ENCODE assay signal across 12 cellular contexts in genomic region chr3:51710631-51711351, GRCh38. TPM values are rescaled to one million over a fixed set of nuclear protein-coding genes. Genes with fewer than 3 reads are reported as not detected.
A peak's percentile ranks its signal among the peaks of the same experiment; 100 is the strongest.
DNase-seq lines count a peak whose midpoint lies in the region; ATAC-seq and TF ChIP-seq lines count a peak whose summit lies in the region.
"Had no signal": no experiment of that assay in that cellular context is flagged by ENCODE, and none has a peak within 500 bp of the region (broad histone marks: within the 10 kb centered on the region; RNA-seq: fewer than 3 reads in every experiment).

No MANE protein-coding gene starts in this region.

- H3K4me3 ChIP-seq in GM12865 (ENCODE audit: low read depth, low read length) (no peak overlapping the region), mesendoderm (ENCODE audit: low read length) (no peak overlapping the region)
- H3K4me3 ChIP-seq: vagina had no signal

- H3K4me2 ChIP-seq in mesendoderm (ENCODE audit: low read length), result no peak overlapping the region

- peaks cover 13% of the 10 kb centered on the region for H3K4me1 Mint-ChIP-seq in activated naive CD8-positive, alpha-beta T cell treated with anti-CD3 and anti-CD28 coated beads, Interleukin-2, amount 10 ng/mL, durations not matched to agents 7 days and 5 days

- no CpG with 5 or more reads among the region's 10 CpGs for WGBS in mesendoderm (ENCODE audit: extremely low coverage, insufficient coverage, low lambda C conversion rate)

- H3K36me3 ChIP-seq in mesendoderm (ENCODE audit: control insufficient read depth, insufficient read depth, low read length), result no peaks in the 10 kb centered on the region
- H3K36me3 ChIP-seq: vagina had no signal

- no peak overlapping the region for H2BK120ac ChIP-seq in mesendoderm (ENCODE audit: low read depth, low read length)

- H3K9me3 Mint-ChIP-seq in activated naive CD8-positive, alpha-beta T cell treated with anti-CD3 and anti-CD28 coated beads, Interleukin-2, amount 10 ng/mL, durations not matched to agents 7 days and 5 days, result no peaks in the 10 kb centered on the region

- no peak overlapping the region for H3K9ac ChIP-seq in mesendoderm (ENCODE audit: low read length)

- no peak overlapping the region for H3K18ac ChIP-seq in mesendoderm (ENCODE audit: low read length)

- no peak for DNase-seq in GM12865 (ENCODE audit: low read depth)
- peak; percentile 36 for DNase-seq in HT-29 (ENCODE audit: low spot score)
- DNase-seq in activated naive CD8-positive, alpha-beta T cell treated with anti-CD3 and anti-CD28 coated beads, Interleukin-2, amount 10 ng/mL, durations not matched to agents 7 days and 5 days, result peak; percentile 26
- peak; percentile 58 for DNase-seq in mesendoderm
- no peak for DNase-seq in SIG-M5 treated with dmso at 0.1 percent for 504 hours (lab: John Stamatoyannopoulos, UW; ENCODE audit: unreplicated experiment)
- DNase-seq: activated gamma-delta T cell; KG1; stimulated activated CD4-positive, alpha-beta T cell treated with anti-CD3 and anti-CD28 coated beads, Interleukin-1b, Interleukin-23, amount 100 ng/mL, for 48 hours had no signal

- POLR2A ChIA-PET in activated naive CD8-positive, alpha-beta T cell treated with anti-CD3 and anti-CD28 coated beads, Interleukin-2, amount 10 ng/mL, durations not matched to agents 7 days and 5 days (lab: Charles Lee), result no interaction called here

- no peak overlapping the region for H3K56ac ChIP-seq in mesendoderm (ENCODE audit: low read length)

- no peak overlapping the region for H4K8ac ChIP-seq in mesendoderm (ENCODE audit: low read depth, low read length)

- no peak overlapping the region for H3K4ac ChIP-seq in mesendoderm (ENCODE audit: low read depth, low read length)

- H4K5ac ChIP-seq in mesendoderm (ENCODE audit: low read length), result no peak overlapping the region

- H2BK5ac ChIP-seq in mesendoderm (ENCODE audit: low read length), result no peak overlapping the region

- no peak overlapping the region for H2AK5ac ChIP-seq in mesendoderm (ENCODE audit: low read length)

- H3K79me2 ChIP-seq in mesendoderm (ENCODE audit: control insufficient read depth, insufficient read depth, low read length), result no peaks in the 10 kb centered on the region

- H3K36me3 Mint-ChIP-seq in activated naive CD8-positive, alpha-beta T cell treated with anti-CD3 and anti-CD28 coated beads, Interleukin-2, amount 10 ng/mL, durations not matched to agents 7 days and 5 days, result peaks cover 4% of the 10 kb centered on the region

- ATAC-seq in activated naive CD8-positive, alpha-beta T cell treated with anti-CD3 and anti-CD28 coated beads, Interleukin-2, amount 10 ng/mL, durations not matched to agents 7 days and 5 days (ENCODE audit: low read depth), result no peak
- ATAC-seq in HG03135 (IDR thresholded peaks at IDR 0.05; ENCODE audit: unreplicated experiment) (no peak), GM18520 (IDR thresholded peaks at IDR 0.05; ENCODE audit: unreplicated experiment) (no peak)
- ATAC-seq: Right ventricle myocardium inferior had no signal

- no peak overlapping the region for H3K27ac ChIP-seq in mesendoderm (ENCODE audit: low read depth, low read length)
- H3K27ac ChIP-seq: vagina had no signal

- no peaks in the 10 kb centered on the region for H3K79me1 ChIP-seq in mesendoderm (ENCODE audit: low read length)

- peak; percentile 5 for TF ChIP-seq CTCF in GM12865 (IDR thresholded peaks at IDR 0.05; ENCODE audit: insufficient read depth, low read depth, low read length, missing control alignments)

- H3K27ac Mint-ChIP-seq in activated naive CD8-positive, alpha-beta T cell treated with anti-CD3 and anti-CD28 coated beads, Interleukin-2, amount 10 ng/mL, durations not matched to agents 7 days and 5 days, result no peak overlapping the region

- H3K27me3 Mint-ChIP-seq in activated naive CD8-positive, alpha-beta T cell treated with anti-CD3 and anti-CD28 coated beads, Interleukin-2, amount 10 ng/mL, durations not matched to agents 7 days and 5 days, result peaks cover 11% of the 10 kb centered on the region

- H3K4me3 Mint-ChIP-seq in activated naive CD8-positive, alpha-beta T cell treated with anti-CD3 and anti-CD28 coated beads, Interleukin-2, amount 10 ng/mL, durations not matched to agents 7 days and 5 days, result no peak overlapping the region

- no peak overlapping the region for H2BK15ac ChIP-seq in mesendoderm (replicated peaks; ENCODE audit: low read depth)

- peaks cover 7% of the 10 kb centered on the region for H3K27me3 ChIP-seq in mesendoderm (ENCODE audit: insufficient read depth, low read length, poor library complexity)
- H3K27me3 ChIP-seq: vagina had no signal

- H3K23ac ChIP-seq in mesendoderm (ENCODE audit: low read length), result no peak overlapping the region

- peaks cover 1% of the 10 kb centered on the region for H3K4me1 ChIP-seq in mesendoderm (ENCODE audit: control insufficient read depth, low read depth, low read length)

RNA-seq across cellular contexts. Expression of gene GRM2, which starts 3.9 kb away (rescaled TPM):
- total RNA-seq in HT-29 (2014; rRNA removed; shearing (Covaris generic)), result 0.21 TPM in 1 of 2 replicates, not detected in the other
- 1 to 10 TPM; 1.4 to 2.2 TPM for total RNA-seq in activated naive CD8-positive, alpha-beta T cell treated with anti-CD3 and anti-CD28 coated beads, Interleukin-2, amount 10 ng/mL, durations not matched to agents 7 days and 5 days
- 2.7 TPM for polyA plus RNA-seq in mesendoderm (2013, experiment 1 of 2)
- 2.4 TPM for polyA plus RNA-seq in mesendoderm (2013, experiment 2 of 2)
- total RNA-seq: vagina had no signal

RNA-seq across cellular contexts. Expression of gene TEX264, which starts 39.7 kb away (rescaled TPM):
- total RNA-seq in HT-29 (2014; rRNA removed; shearing (Covaris generic)), result 41.0 and 44.2 TPM in 2 replicates
- total RNA-seq in activated naive CD8-positive, alpha-beta T cell treated with anti-CD3 and anti-CD28 coated beads, Interleukin-2, amount 10 ng/mL, durations not matched to agents 7 days and 5 days, result 10 to 100 TPM; 49.3 to 49.8 TPM
- polyA plus RNA-seq in mesendoderm (2013, experiment 1 of 2), result 7.8 TPM
- 6.9 TPM for polyA plus RNA-seq in mesendoderm (2013, experiment 2 of 2)

Comparison
In these comparisons a context has a peak if more than half of its experiments do, and no peak if none do; other contexts are left out.
1. DNase-seq: peak in HT-29 (single experiment), activated naive CD8-positive, alpha-beta T cell treated with anti-CD3 and anti-CD28 coated beads, Interleukin-2, amount 10 ng/mL, durations not matched to agents 7 days and 5 days (single experiment) and mesendoderm (single experiment); none in GM12865 (single experiment) and SIG-M5 treated with dmso at 0.1 percent for 504 hours (single experiment).